39 cellular contexts compared by ENCODE assay signal in the genomic region with DNA sequence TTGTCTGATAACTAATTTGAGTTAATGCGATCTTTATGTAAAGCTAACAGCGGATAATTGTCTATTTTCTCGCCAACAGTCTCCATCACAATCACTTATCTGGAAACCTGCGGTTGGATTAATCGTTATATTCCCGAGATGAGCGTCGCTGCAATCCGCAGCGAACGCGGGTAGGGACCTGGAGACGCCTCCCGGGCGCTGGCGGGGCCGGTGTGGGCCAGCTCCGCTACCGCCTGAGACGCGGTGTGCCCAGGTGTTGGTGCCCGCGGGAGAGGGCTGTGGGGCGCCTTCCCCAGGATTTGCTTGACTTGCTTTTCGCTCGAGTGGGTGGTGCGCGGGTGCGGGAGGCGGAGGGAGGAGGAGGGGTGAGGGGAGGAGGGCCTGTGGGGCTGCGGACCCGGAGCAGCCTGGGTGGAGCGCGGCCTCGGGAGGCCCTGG. TPM values are rescaled to one million over a fixed set of nuclear protein-coding genes. Genes with fewer than 3 reads are reported as not detected.
DNase-seq lines count a peak whose midpoint lies in the region; ATAC-seq and TF ChIP-seq lines count a peak whose summit lies in the region.
"Had no signal": no experiment of that assay in that cellular context is flagged by ENCODE, and none has a peak within 500 bp of the region (broad histone marks: within the 10 kb centered on the region; RNA-seq: fewer than 3 reads in every experiment).

No MANE protein-coding gene starts in this region.

- peaks cover 0 to 8% (median 4%) of the 10 kb centered on the region in 5 experiments for H3K9me3 Mint-ChIP-seq in brain
- no peaks in the 10 kb centered on the region for H3K9me3 Mint-ChIP-seq in osteocyte (ENCODE audit: unreplicated experiment)
- H3K9me3 Mint-ChIP-seq: activated CD4-positive, alpha-beta T cell treated with anti-CD3 and anti-CD28 coated beads, Interleukin-2, amount 10 ng/mL, durations not matched to agents 24 days and 14 days; activated naive CD8-positive, alpha-beta T cell treated with anti-CD3 and anti-CD28 coated beads for 36 hours; effector memory CD8-positive, alpha-beta T cell; naive thymus-derived CD8-positive, alpha-beta T cell had no signal

- no peaks in the 10 kb centered on the region for H3K4me1 ChIP-seq in ES-I3 (ENCODE audit: insufficient read depth, low read length)
- H3K4me1 ChIP-seq: colonic mucosa had no signal

- ATAC-seq in GM21737 (IDR thresholded peaks at IDR 0.05; ENCODE audit: unreplicated experiment) (no peak), GM18498 (IDR thresholded peaks at IDR 0.05; ENCODE audit: unreplicated experiment) (no peak), GM21515 (IDR thresholded peaks at IDR 0.05; ENCODE audit: unreplicated experiment) (no peak)
- ATAC-seq: effector memory CD8-positive, alpha-beta T cell; left cardiac atrium; naive thymus-derived CD8-positive, alpha-beta T cell had no signal

- H3K27ac Mint-ChIP-seq in brain (peak overlapping the region in 2 of 5 experiments; percentile 72 to 94), osteocyte (ENCODE audit: unreplicated experiment) (no peak overlapping the region)
- H3K27ac Mint-ChIP-seq: activated CD4-positive, alpha-beta T cell treated with anti-CD3 and anti-CD28 coated beads, Interleukin-2, amount 10 ng/mL, durations not matched to agents 24 days and 14 days; activated naive CD8-positive, alpha-beta T cell treated with anti-CD3 and anti-CD28 coated beads for 36 hours; effector memory CD8-positive, alpha-beta T cell; HFFc6; naive thymus-derived CD8-positive, alpha-beta T cell had no signal

- H3K36me3 Mint-ChIP-seq in brain (peaks cover 8% of the 10 kb centered on the region), osteocyte (ENCODE audit: unreplicated experiment) (no peaks in the 10 kb centered on the region)
- H3K36me3 Mint-ChIP-seq: activated naive CD8-positive, alpha-beta T cell treated with anti-CD3 and anti-CD28 coated beads for 36 hours; CD4-positive, CD25-positive, alpha-beta regulatory T cell had no signal

- peak overlapping the region; percentile 32 for H3K4me3 ChIP-seq in iPS-18c (ENCODE audit: insufficient read depth, low read depth, low read length)
- H3K4me3 ChIP-seq: cardiac muscle cell, colonic mucosa, lung, right atrium auricular region, suprapubic skin had no signal

- peak overlapping the region in 4 of 5 experiments; percentile 58 to 87 (median 78) for H3K4me3 Mint-ChIP-seq in brain
- no peak overlapping the region for H3K4me3 Mint-ChIP-seq in osteocyte (ENCODE audit: unreplicated experiment)
- H3K4me3 Mint-ChIP-seq: activated CD4-positive, alpha-beta T cell treated with anti-CD3 and anti-CD28 coated beads, Interleukin-2, amount 10 ng/mL, durations not matched to agents 24 days and 14 days; activated naive CD8-positive, alpha-beta T cell treated with anti-CD3 and anti-CD28 coated beads for 36 hours; CD4-positive, CD25-positive, alpha-beta regulatory T cell; effector memory CD8-positive, alpha-beta T cell; HFFc6; naive thymus-derived CD8-positive, alpha-beta T cell had no signal

- H3K36me3 ChIP-seq in ES-I3 (ENCODE audit: insufficient read depth, low read length), result no peaks in the 10 kb centered on the region
- H3K36me3 ChIP-seq: cardiac muscle cell, colonic mucosa, right atrium auricular region, suprapubic skin had no signal

- H3K9ac ChIP-seq in ES-I3 (ENCODE audit: low read depth, low read length), result peak overlapping the region; percentile 46; the same call in 1 of the 2 replicates

- H3K4me1 Mint-ChIP-seq in brain, result peaks cover 61% of the 10 kb centered on the region
- H3K4me1 Mint-ChIP-seq in osteocyte (ENCODE audit: unreplicated experiment), result peaks cover 2% of the 10 kb centered on the region
- H3K4me1 Mint-ChIP-seq: activated CD4-positive, alpha-beta T cell treated with anti-CD3 and anti-CD28 coated beads, Interleukin-2, amount 10 ng/mL, durations not matched to agents 24 days and 14 days had no signal

- peak; percentile 81 for DNase-seq in osteocyte (ENCODE audit: extremely low spot score, unreplicated experiment)
- no peak for DNase-seq in epidermal melanocyte (ENCODE audit: insufficient read length, low spot score)
- DNase-seq: activated CD4-positive, alpha-beta T cell treated with anti-CD3 and anti-CD28 coated beads, Interleukin-2, amount 10 ng/mL, durations not matched to agents 24 days and 14 days; activated CD8-positive, alpha-beta memory T cell treated with anti-CD3 and anti-CD28 coated beads for 24 hours; activated gamma-delta T cell; activated naive CD8-positive, alpha-beta T cell treated with anti-CD3 and anti-CD28 coated beads for 36 hours; activated T-cell treated with anti-CD3 and anti-CD28 coated beads, Interleukin-2, amount 50 U/mL, for 1 hour; anterior cingulate cortex; Calu3; CD4-positive, CD25-positive, alpha-beta regulatory T cell; colonic mucosa; effector memory CD8-positive, alpha-beta T cell; HFFc6; KBM-7; left cardiac atrium; naive thymus-derived CD8-positive, alpha-beta T cell; NCI-H1092; NCI-H187; NCI-H446 treated with DMSO at 0.1 percent for 48 hours; NCI-H774; stimulated activated CD4-positive, alpha-beta T cell treated with anti-CD3 and anti-CD28 coated beads, Interleukin-1b, Interleukin-23, amount 100 ng/mL, for 48 hours; stimulated activated naive CD4-positive, alpha-beta T cell treated with Interleukin-2 at 50 U/mL for 16 hours; T-helper 9 cell had no signal

- no peaks in the 10 kb centered on the region for H3K9me3 ChIP-seq in ES-I3 (ENCODE audit: control insufficient read depth, insufficient read depth, low read length)
- no peaks in the 10 kb centered on the region for H3K9me3 ChIP-seq in iPS-18c (ENCODE audit: control insufficient read depth, insufficient read depth, low read length)
- H3K9me3 ChIP-seq: colonic mucosa, right atrium auricular region, suprapubic skin had no signal

- H3K27me3 Mint-ChIP-seq in brain, result peaks cover 33% of the 10 kb centered on the region
- H3K27me3 Mint-ChIP-seq in osteocyte (ENCODE audit: unreplicated experiment), result peaks cover 50% of the 10 kb centered on the region

- TF ChIP-seq CTCF in brain (conservative IDR thresholded peaks at IDR 0.05) (no peak), osteocyte (IDR thresholded peaks at IDR 0.05) (no peak)

RNA-seq across cellular contexts. Expression of a gene that starts 38.3 kb away (rescaled TPM):
- polyA plus RNA-seq in brain (ENCODE audit: insufficient read depth, low read depth, low replicate concordance), result 98.5 TPM
- total RNA-seq in osteocyte, result not detected in 2 replicates
- total RNA-seq: activated CD4-positive, alpha-beta T cell treated with anti-CD3 and anti-CD28 coated beads, Interleukin-2, amount 10 ng/mL, durations not matched to agents 24 days and 14 days; activated naive CD8-positive, alpha-beta T cell treated with anti-CD3 and anti-CD28 coated beads for 36 hours; Calu3; cardiac muscle cell; CD4-positive, CD25-positive, alpha-beta regulatory T cell; colonic mucosa; fibroblast of villous mesenchyme; HFFc6; HT1080; left cardiac atrium; M059J; naive thymus-derived CD8-positive, alpha-beta T cell; right atrium auricular region; RPMI7951; urinary bladder had no signal
- polyA plus RNA-seq: cardiac muscle cell; CD4-positive, CD25-positive, alpha-beta regulatory T cell; esophagus; lung; naive thymus-derived CD8-positive, alpha-beta T cell; urinary bladder had no signal
